12 cellular contexts compared by ENCODE assay signal in the genomic region with DNA sequence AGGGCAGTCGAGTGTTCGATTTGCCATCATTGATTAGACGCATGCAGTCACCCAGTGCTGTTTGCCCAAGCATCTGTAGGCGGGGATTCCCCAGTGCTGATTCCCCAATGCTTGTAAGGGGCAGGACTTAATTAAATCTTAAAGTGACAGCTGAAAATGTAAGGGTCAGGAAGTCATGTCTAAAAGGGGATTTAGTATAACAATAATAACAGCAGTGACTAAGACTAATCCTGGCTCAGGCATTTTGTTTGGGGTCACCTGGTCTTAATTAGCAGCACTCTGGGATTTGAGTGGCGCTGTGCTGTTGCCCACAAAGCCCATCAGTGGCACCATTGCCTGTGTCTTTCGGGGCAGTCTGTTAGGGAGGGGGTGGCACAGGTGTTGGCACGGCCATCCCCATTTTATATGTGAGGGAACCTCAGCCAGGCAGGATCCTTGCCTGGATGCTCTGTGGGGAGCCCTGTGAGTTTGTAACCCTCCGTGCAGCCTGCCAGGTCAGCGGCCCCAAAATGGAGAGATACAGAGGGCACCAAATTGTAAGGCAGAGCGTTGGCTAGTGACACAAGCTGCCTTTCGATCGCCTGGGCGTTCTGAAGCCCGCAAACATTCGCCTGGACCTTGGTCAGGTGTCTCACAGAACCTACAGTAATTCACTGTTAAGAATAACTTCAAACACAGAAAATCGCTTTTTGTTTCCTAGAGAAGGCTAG.
DNase-seq lines count a peak whose midpoint lies in the region; ATAC-seq, FAIRE-seq and TF ChIP-seq lines count a peak whose summit lies in the region.
"Had no signal": no experiment of that assay in that cellular context is flagged by ENCODE, and none has a peak within 500 bp of the region (broad histone marks: within the 10 kb centered on the region; RNA-seq: fewer than 3 reads in every experiment).

No MANE protein-coding gene starts in this region.

- no TSS peak for BruUV-seq in OCI-LY7 (replicated peaks; lab: Mats Ljungman, UMichigan)

- H3K79me2 ChIP-seq in OCI-LY7 (ENCODE audit: insufficient read depth, low read depth, low read length) = no peaks in the 10 kb centered on the region

- ATAC-seq in activated naive CD8-positive, alpha-beta T cell treated with anti-CD3 and anti-CD28 coated beads, Interleukin-2, amount 50 U/mL, for 24 hours = no peak
- ATAC-seq: Right ventricle myocardium inferior had no signal

- H3K9me3 ChIP-seq in OCI-LY7 (ENCODE audit: low read length) = no peaks in the 10 kb centered on the region
- no peaks in the 10 kb centered on the region for H3K9me3 ChIP-seq in kidney (ENCODE audit: control insufficient read depth in 1 of 2, low read length in 2 of 2)
- H3K9me3 ChIP-seq: adrenal gland had no signal

- no peaks in the 10 kb centered on the region for H3K4me1 ChIP-seq in OCI-LY7 (ENCODE audit: insufficient read depth, low read length, poor library complexity, severe bottlenecking)
- peaks cover 2 to 5% of the 10 kb centered on the region in 2 donors for H3K4me1 ChIP-seq in kidney (ENCODE audit: control insufficient read depth in 1 of 2, insufficient read depth in 1 of 2, low read depth in 1 of 2, low read length in 2 of 2)
- H3K4me1 ChIP-seq: adrenal gland had no signal

- no peak for TF ChIP-seq CTCF in OCI-LY7 (conservative IDR thresholded peaks at IDR 0.05; ENCODE audit: low read length)
- no peak for TF ChIP-seq CTCF in kidney (IDR thresholded peaks at IDR 0.05; ENCODE audit: borderline replicate concordance, extremely low read depth, insufficient read depth)

- H3K4me2 ChIP-seq in OCI-LY7 (ENCODE audit: low read length) = no peak overlapping the region

- POLR2A ChIA-PET in OCI-LY7 (lab: Charles Lee) = no interaction called here

- H3K36me3 Mint-ChIP-seq in activated naive CD8-positive, alpha-beta T cell treated with anti-CD3 and anti-CD28 coated beads, Interleukin-2, amount 50 U/mL, for 24 hours (ENCODE audit: low read depth) = peaks cover 2% of the 10 kb centered on the region
- H3K36me3 Mint-ChIP-seq in activated naive CD8-positive, alpha-beta T cell treated with anti-CD3 and anti-CD28 coated beads for 36 hours = peaks cover 2% of the 10 kb centered on the region
- H3K36me3 Mint-ChIP-seq in activated T-helper 1 cell treated with anti-CD3 and anti-CD28 coated beads, Interleukin-12 subunit alpha, Interleukin-12 subunit beta, Interleukin-2, Interleukin-4 antibody, amounts not matched to agents 30 ng/mL and 10 ng/mL and 1 ng/mL, durations not matched to agents 14 hours and 24 hours and 36 hours (ENCODE audit: low read depth) = no peaks in the 10 kb centered on the region

- H4K20me1 ChIP-seq in OCI-LY7 (ENCODE audit: insufficient read depth, low read length) = no peaks in the 10 kb centered on the region

- H3K27ac Mint-ChIP-seq in activated naive CD8-positive, alpha-beta T cell treated with anti-CD3 and anti-CD28 coated beads, Interleukin-2, amount 50 U/mL, for 24 hours = peak overlapping the region; percentile 4
- no peak overlapping the region for H3K27ac Mint-ChIP-seq in activated naive CD8-positive, alpha-beta T cell treated with anti-CD3 and anti-CD28 coated beads for 36 hours
- no peak overlapping the region for H3K27ac Mint-ChIP-seq in activated T-helper 1 cell treated with anti-CD3 and anti-CD28 coated beads, Interleukin-12 subunit alpha, Interleukin-12 subunit beta, Interleukin-2, Interleukin-4 antibody, amounts not matched to agents 30 ng/mL and 10 ng/mL and 1 ng/mL, durations not matched to agents 14 hours and 24 hours and 36 hours

- no peak for DNase-seq in activated naive CD8-positive, alpha-beta T cell treated with anti-CD3 and anti-CD28 coated beads, Interleukin-2, amount 50 U/mL, for 24 hours
- no peak for DNase-seq in activated naive CD8-positive, alpha-beta T cell treated with anti-CD3 and anti-CD28 coated beads for 36 hours
- peak; percentile 37 for DNase-seq in NCI-H1105 (lab: John Stamatoyannopoulos, UW)
- peak; percentile 6 for DNase-seq in cerebellum (ENCODE audit: low spot score)
- no peak for DNase-seq in NCI-H345 (lab: John Stamatoyannopoulos, UW)
- DNase-seq in activated T-helper 1 cell treated with anti-CD3 and anti-CD28 coated beads, Interleukin-12 subunit alpha, Interleukin-12 subunit beta, Interleukin-2, Interleukin-4 antibody, amounts not matched to agents 30 ng/mL and 10 ng/mL and 1 ng/mL, durations not matched to agents 14 hours and 24 hours and 36 hours (ENCODE audit: low spot score) = no peak
- DNase-seq in OCI-LY7 (ENCODE audit: low spot score) = no peak
- no peak for DNase-seq in kidney
- DNase-seq: adrenal gland; stimulated activated CD4-positive, alpha-beta T cell treated with anti-CD3 and anti-CD28 coated beads, Interleukin-12 subunit alpha, Interleukin-12 subunit beta, amount 100 ng/mL, for 4 hours had no signal

- peaks cover 14% of the 10 kb centered on the region for H3K4me1 Mint-ChIP-seq in activated naive CD8-positive, alpha-beta T cell treated with anti-CD3 and anti-CD28 coated beads, Interleukin-2, amount 50 U/mL, for 24 hours
- peaks cover 8% of the 10 kb centered on the region for H3K4me1 Mint-ChIP-seq in activated naive CD8-positive, alpha-beta T cell treated with anti-CD3 and anti-CD28 coated beads for 36 hours
- no peaks in the 10 kb centered on the region for H3K4me1 Mint-ChIP-seq in activated T-helper 1 cell treated with anti-CD3 and anti-CD28 coated beads, Interleukin-12 subunit alpha, Interleukin-12 subunit beta, Interleukin-2, Interleukin-4 antibody, amounts not matched to agents 30 ng/mL and 10 ng/mL and 1 ng/mL, durations not matched to agents 14 hours and 24 hours and 36 hours (ENCODE audit: low read depth)

- intact Hi-C loops in activated T-helper 1 cell treated with anti-CD3 and anti-CD28 coated beads, Interleukin-12 subunit alpha, Interleukin-12 subunit beta, Interleukin-2, Interleukin-4 antibody, amounts not matched to agents 30 ng/mL and 10 ng/mL and 1 ng/mL, durations not matched to agents 14 hours and 24 hours and 36 hours (cut with micrococcal nuclease) = no loop called here
- intact Hi-C loops in OCI-LY7 (cut with micrococcal nuclease; ENCODE audit: unreplicated experiment) = no loop called here
- intact Hi-C loops in kidney (cut with DNase I) = no loop called here

- H3K9ac ChIP-seq in kidney (ENCODE audit: low read length in 2 of 2) = no peak overlapping the region

- no peak overlapping the region for H2AFZ ChIP-seq in OCI-LY7 (ENCODE audit: low read length)

- FAIRE-seq in kidney (lab: Jason Lieb, UNC) = no peak
- FAIRE-seq: frontal cortex had no signal

- H3K9me3 Mint-ChIP-seq in activated naive CD8-positive, alpha-beta T cell treated with anti-CD3 and anti-CD28 coated beads, Interleukin-2, amount 50 U/mL, for 24 hours = no peaks in the 10 kb centered on the region
- no peaks in the 10 kb centered on the region for H3K9me3 Mint-ChIP-seq in activated naive CD8-positive, alpha-beta T cell treated with anti-CD3 and anti-CD28 coated beads for 36 hours
- H3K9me3 Mint-ChIP-seq in activated T-helper 1 cell treated with anti-CD3 and anti-CD28 coated beads, Interleukin-12 subunit alpha, Interleukin-12 subunit beta, Interleukin-2, Interleukin-4 antibody, amounts not matched to agents 30 ng/mL and 10 ng/mL and 1 ng/mL, durations not matched to agents 14 hours and 24 hours and 36 hours = no peaks in the 10 kb centered on the region

- no peak overlapping the region for H3K27ac ChIP-seq in OCI-LY7 (ENCODE audit: low read depth, low read length, poor library complexity, severe bottlenecking)
- no peak overlapping the region for H3K27ac ChIP-seq in kidney (ENCODE audit: low read depth in 2 of 2, low read length in 2 of 2)
- H3K27ac ChIP-seq: adrenal gland had no signal

- no peaks in the 10 kb centered on the region for H3K9me2 ChIP-seq in OCI-LY7 (ENCODE audit: insufficient read depth, low read length)

- no peak overlapping the region for H3K4me3 ChIP-seq in OCI-LY7 (ENCODE audit: low read depth, low read length, poor library complexity, severe bottlenecking)
- H3K4me3 ChIP-seq in kidney (ENCODE audit: low read length in 2 of 2) = no peak overlapping the region
- H3K4me3 ChIP-seq: adrenal gland had no signal

- H3K27me3 Mint-ChIP-seq in activated naive CD8-positive, alpha-beta T cell treated with anti-CD3 and anti-CD28 coated beads, Interleukin-2, amount 50 U/mL, for 24 hours = no peaks in the 10 kb centered on the region
- H3K27me3 Mint-ChIP-seq in activated naive CD8-positive, alpha-beta T cell treated with anti-CD3 and anti-CD28 coated beads for 36 hours = no peaks in the 10 kb centered on the region
- H3K27me3 Mint-ChIP-seq in activated T-helper 1 cell treated with anti-CD3 and anti-CD28 coated beads, Interleukin-12 subunit alpha, Interleukin-12 subunit beta, Interleukin-2, Interleukin-4 antibody, amounts not matched to agents 30 ng/mL and 10 ng/mL and 1 ng/mL, durations not matched to agents 14 hours and 24 hours and 36 hours (ENCODE audit: insufficient read depth) = no peaks in the 10 kb centered on the region

- H3K36me3 ChIP-seq in OCI-LY7 (ENCODE audit: insufficient read depth, low read length) = no peaks in the 10 kb centered on the region
- H3K36me3 ChIP-seq in kidney (ENCODE audit: control insufficient read depth in 1 of 2, insufficient read depth in 2 of 2, low read length in 2 of 2) = no peaks in the 10 kb centered on the region
- H3K36me3 ChIP-seq: adrenal gland had no signal

- no peak overlapping the region for H3K4me3 Mint-ChIP-seq in activated naive CD8-positive, alpha-beta T cell treated with anti-CD3 and anti-CD28 coated beads, Interleukin-2, amount 50 U/mL, for 24 hours
- H3K4me3 Mint-ChIP-seq in activated naive CD8-positive, alpha-beta T cell treated with anti-CD3 and anti-CD28 coated beads for 36 hours = no peak overlapping the region
- H3K4me3 Mint-ChIP-seq in activated T-helper 1 cell treated with anti-CD3 and anti-CD28 coated beads, Interleukin-12 subunit alpha, Interleukin-12 subunit beta, Interleukin-2, Interleukin-4 antibody, amounts not matched to agents 30 ng/mL and 10 ng/mL and 1 ng/mL, durations not matched to agents 14 hours and 24 hours and 36 hours = no peak overlapping the region

- CTCF ChIA-PET in OCI-LY7 (lab: Charles Lee; ENCODE audit: unreplicated experiment) = no interaction called here

Comparison
In these comparisons a context has a peak if more than half of its experiments do, and no peak if none do; other contexts are left out.
1. DNase-seq: peak in NCI-H1105 (single experiment) and cerebellum (single experiment); none in activated naive CD8-positive, alpha-beta T cell treated with anti-CD3 and anti-CD28 coated beads, Interleukin-2, amount 50 U/mL, for 24 hours (single experiment), activated naive CD8-positive, alpha-beta T cell treated with anti-CD3 and anti-CD28 coated beads for 36 hours (single experiment), NCI-H345 (single experiment), activated T-helper 1 cell treated with anti-CD3 and anti-CD28 coated beads, Interleukin-12 subunit alpha, Interleukin-12 subunit beta, Interleukin-2, Interleukin-4 antibody, amounts not matched to agents 30 ng/mL and 10 ng/mL and 1 ng/mL, durations not matched to agents 14 hours and 24 hours and 36 hours (single experiment), OCI-LY7 (single experiment) and kidney (single experiment).